1 cellular context compared by ENCODE assay signal in the genomic region with DNA sequence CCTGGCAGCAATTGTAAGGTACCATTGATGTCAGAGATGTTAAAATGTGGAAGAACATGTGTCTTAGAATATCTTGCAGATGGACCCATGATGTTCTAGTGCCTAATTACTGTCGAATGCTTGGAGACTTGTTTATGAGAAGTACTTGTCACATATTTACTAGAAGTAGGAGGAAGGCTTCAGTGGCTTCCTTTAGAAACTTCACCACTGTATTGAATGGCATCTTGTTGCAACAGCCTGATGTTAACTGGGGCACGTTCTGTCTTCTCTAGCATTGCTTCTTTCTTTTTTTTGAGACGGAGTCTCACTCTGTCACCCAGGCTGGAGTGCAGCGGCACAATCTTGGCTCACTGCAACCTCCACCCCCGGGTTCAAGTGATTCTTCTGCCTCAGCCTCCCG.
TF ChIP-seq lines count a peak whose summit lies in the region.

No MANE protein-coding gene starts in this region.

TF ChIP-seq in SK-N-SH, 30 proteins besides CTCF, POLR2A, EP300 and RAD21:
- no peak for TF ChIP-seq IRF3 (IDR thresholded peaks at IDR 0.05; ENCODE audit: low read depth, low read length)
- no peak for TF ChIP-seq CHD2 (IDR thresholded peaks at IDR 0.05; ENCODE audit: low read length, partially characterized antibody)
- no peak for TF ChIP-seq ELF1 (IDR thresholded peaks at IDR 0.05)
- no peak for TF ChIP-seq RFX5 (IDR thresholded peaks at IDR 0.05; ENCODE audit: low read length)
- no peak for TF ChIP-seq ZBTB33 (IDR thresholded peaks at IDR 0.05; ENCODE audit: borderline replicate concordance, low read depth)
- no peak for TF ChIP-seq MEF2A (IDR thresholded peaks at IDR 0.05; ENCODE audit: borderline replicate concordance, low read depth)
- no peak for TF ChIP-seq TAF1 (IDR thresholded peaks at IDR 0.05; ENCODE audit: borderline replicate concordance, low read depth, low read length)
- TF ChIP-seq JUND (IDR thresholded peaks at IDR 0.05), result no peak
- TF ChIP-seq SMC3 (IDR thresholded peaks at IDR 0.05; ENCODE audit: low read depth, low read length), result no peak
- TF ChIP-seq, protein P1, sequence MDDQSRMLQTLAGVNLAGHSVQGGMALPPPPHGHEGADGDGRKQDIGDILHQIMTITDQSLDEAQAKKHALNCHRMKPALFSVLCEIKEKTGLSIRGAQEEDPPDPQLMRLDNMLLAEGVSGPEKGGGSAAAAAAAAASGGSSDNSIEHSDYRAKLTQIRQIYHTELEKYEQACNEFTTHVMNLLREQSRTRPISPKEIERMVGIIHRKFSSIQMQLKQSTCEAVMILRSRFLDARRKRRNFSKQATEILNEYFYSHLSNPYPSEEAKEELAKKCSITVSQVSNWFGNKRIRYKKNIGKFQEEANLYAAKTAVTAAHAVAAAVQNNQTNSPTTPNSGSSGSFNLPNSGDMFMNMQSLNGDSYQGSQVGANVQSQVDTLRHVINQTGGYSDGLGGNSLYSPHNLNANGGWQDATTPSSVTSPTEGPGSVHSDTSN (IDR thresholded peaks at IDR 0.05), result no peak
